11 cellular contexts compared by ENCODE assay signal in the genomic region with DNA sequence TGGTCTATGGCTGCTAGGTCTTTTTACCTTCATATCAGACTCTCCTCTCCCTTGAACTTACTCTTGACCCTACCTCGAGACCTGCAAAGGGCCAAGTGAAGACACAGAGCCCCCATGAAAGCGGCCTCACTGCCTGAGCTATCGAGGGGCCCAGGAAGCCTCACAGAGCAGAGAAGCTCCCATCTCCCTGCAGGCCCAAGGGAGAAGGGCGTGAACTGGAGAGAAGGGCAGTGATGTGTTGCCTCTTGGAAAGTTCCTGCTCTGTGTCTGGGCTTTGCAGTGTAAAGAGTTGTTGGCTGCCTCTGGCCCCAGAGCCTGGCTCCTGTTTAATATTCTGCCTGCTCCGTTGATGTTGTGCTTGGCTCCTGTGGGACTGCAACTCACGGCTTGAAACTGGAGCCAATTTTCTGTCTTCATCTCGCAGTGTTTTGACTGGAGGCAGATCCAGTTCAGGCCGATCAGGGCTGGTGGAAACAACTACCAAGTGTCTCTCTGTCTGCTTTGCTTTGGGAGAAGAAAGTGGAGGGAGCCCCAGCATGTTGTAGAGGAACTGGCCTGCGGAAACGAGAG. TPM values are rescaled to one million over a fixed set of nuclear protein-coding genes. Genes with fewer than 3 reads are reported as not detected.
A peak's percentile ranks its signal among the peaks of the same experiment; 100 is the strongest.
DNase-seq lines count a peak whose midpoint lies in the region; ATAC-seq and TF ChIP-seq lines count a peak whose summit lies in the region.
"Had no signal": no experiment of that assay in that cellular context is flagged by ENCODE, and none has a peak within 500 bp of the region (broad histone marks: within the 10 kb centered on the region; RNA-seq: fewer than 3 reads in every experiment).

No MANE protein-coding gene starts in this region.

- peak; percentile 40 for DNase-seq in AG08396 (ENCODE audit: low spot score)
- DNase-seq in ascending aorta (ENCODE audit: low spot score in 2 of 2): peak; percentile 40 to 91
- DNase-seq in heart right ventricle: peak; percentile 58 to 76
- DNase-seq in NCI-H2081 treated with DMSO at 0.1 percent for 48 hours (lab: John Stamatoyannopoulos, UW): no peak
- no peak for DNase-seq in stimulated activated CD4-positive, alpha-beta T cell treated with anti-CD3 and anti-CD28 coated beads, Interleukin-1b, Interleukin-23, amount 100 ng/mL, for 48 hours
- no peak for DNase-seq in CD14-positive monocyte (ENCODE audit: low spot score)
- DNase-seq: activated CD4-positive, alpha-beta T cell treated with anti-CD3 and anti-CD28 coated beads for 1 hour; NCI-H226 had no signal

- H3K9me3 Mint-ChIP-seq in CD14-positive monocyte: peaks cover 0 to 6% (median 2%) of the 10 kb centered on the region in 7 donors

- H3K4me3 ChIP-seq in ascending aorta (peak overlapping the region; percentile 29 to 51), heart right ventricle (peak overlapping the region in 6 of 10 donors; percentile 4 to 39 (median 26)), parathyroid adenoma (ENCODE audit: low read depth, low read length) (no peak overlapping the region)
- H3K4me3 ChIP-seq: BLaER1 had no signal

- no peaks in the 10 kb centered on the region for H3K27me3 ChIP-seq in ascending aorta
- H3K27me3 ChIP-seq in heart right ventricle: peaks cover 0 to 64% (median 3%) of the 10 kb centered on the region in 7 donors
- no peaks in the 10 kb centered on the region for H3K27me3 ChIP-seq in parathyroid adenoma (ENCODE audit: control insufficient read depth, insufficient read depth, low read length)

- H3K9me3 ChIP-seq in ascending aorta: no peaks in the 10 kb centered on the region
- no peaks in the 10 kb centered on the region for H3K9me3 ChIP-seq in heart right ventricle
- H3K9me3 ChIP-seq in parathyroid adenoma (ENCODE audit: control insufficient read depth, low read length): no peaks in the 10 kb centered on the region
- H3K9me3 ChIP-seq: BLaER1 had no signal

- intact Hi-C loops in ascending aorta (cut with DNase I): loop anchor here (1.0 to 10.0 kb wide), 3 partner anchors 56 to 1018 kb away; a partner anchor contains a TSS
- intact Hi-C loops in heart right ventricle (cut with DNase I): loop anchor here in 4 of 10 donors (5.0 to 10.0 kb wide), 2 partner anchors 55 to 58 kb away; no protein-coding TSS in a partner anchor
- intact Hi-C loops in CD14-positive monocyte (cut with micrococcal nuclease): no loop called here

- peaks cover 3% of the 10 kb centered on the region for H3K4me1 Mint-ChIP-seq in CD14-positive monocyte

- no peak overlapping the region for H3K4me2 ChIP-seq in parathyroid adenoma (ENCODE audit: low read length)
- H3K4me2 ChIP-seq: BLaER1 had no signal

- H3K27ac ChIP-seq in ascending aorta: peak overlapping the region; percentile 80 to 91
- peak overlapping the region; percentile 2 to 96 (median 63) for H3K27ac ChIP-seq in heart right ventricle
- peak overlapping the region; percentile 56 for H3K27ac ChIP-seq in parathyroid adenoma
- H3K27ac ChIP-seq: BLaER1 had no signal

- no peak overlapping the region for H3K27ac Mint-ChIP-seq in CD14-positive monocyte

- WGBS in heart right ventricle, 2 donors: 23 to 32% methylated on average over 10 of the region's 10 CpGs

- H3K4me3 Mint-ChIP-seq in CD14-positive monocyte: peak overlapping the region in 1 of 2 donors; percentile 36

- H3K36me3 Mint-ChIP-seq in CD14-positive monocyte: peaks cover 0 to 1% of the 10 kb centered on the region in 2 donors

- H3K27me3 Mint-ChIP-seq in CD14-positive monocyte (ENCODE audit: low read depth in 3 of 3): peaks cover 38 to 68% (median 53%) of the 10 kb centered on the region in 3 donors

- H3K4me1 ChIP-seq in ascending aorta (peaks cover 7 to 61% of the 10 kb centered on the region in 2 donors), heart right ventricle (peaks cover 0 to 52% (median 37%) of the 10 kb centered on the region in 9 donors), parathyroid adenoma (peaks cover 12% of the 10 kb centered on the region)

- H3K79me2 ChIP-seq in parathyroid adenoma: no peaks in the 10 kb centered on the region

- H3K9ac ChIP-seq in parathyroid adenoma: no peak overlapping the region
- H3K9ac ChIP-seq: BLaER1 had no signal

- peak overlapping the region; percentile 4 for H2AFZ ChIP-seq in parathyroid adenoma

- H3K36me3 ChIP-seq in ascending aorta (peaks cover 0 to 4% of the 10 kb centered on the region in 2 donors), heart right ventricle (peaks cover 0 to 6% (median 0%) of the 10 kb centered on the region in 9 donors), parathyroid adenoma (ENCODE audit: control insufficient read depth, insufficient read depth, low read length) (no peaks in the 10 kb centered on the region)
- H3K36me3 ChIP-seq: BLaER1 had no signal

- no peak for TF ChIP-seq CTCF in ascending aorta (IDR thresholded peaks at IDR 0.05)
- TF ChIP-seq CTCF in heart right ventricle (IDR thresholded peaks at IDR 0.05): no peak
- TF ChIP-seq CTCF in parathyroid adenoma (IDR thresholded peaks at IDR 0.05): no peak
- TF ChIP-seq CTCF in CD14-positive monocyte (IDR thresholded peaks at IDR 0.05): no peak

- ATAC-seq in heart right ventricle (peak; percentile 79 to 97 (median 86)), HG03025 (IDR thresholded peaks at IDR 0.05; ENCODE audit: low FRiP score, unreplicated experiment) (no peak)

RNA-seq across cellular contexts. Expression of a gene that starts 4.3 kb away (rescaled TPM):
- 4.0 TPM for total RNA-seq in ascending aorta
- total RNA-seq in heart right ventricle: 1 to 10 TPM; 1.5 to 5.4 (median 2.8) TPM
- 1 to 10 TPM; 2.1 to 2.3 TPM for polyA plus RNA-seq in heart right ventricle
- not detected for polyA plus RNA-seq in CD14-positive monocyte

Comparison
In these comparisons a context has a peak if more than half of its experiments do, and no peak if none do; other contexts are left out.
1. DNase-seq: peak in AG08396 (single experiment), ascending aorta (2 of 2) and heart right ventricle (2 of 2); none in NCI-H2081 treated with DMSO at 0.1 percent for 48 hours (single experiment), stimulated activated CD4-positive, alpha-beta T cell treated with anti-CD3 and anti-CD28 coated beads, Interleukin-1b, Interleukin-23, amount 100 ng/mL, for 48 hours (single experiment) and CD14-positive monocyte (single experiment).
2. Peak in every context shown above with its lines, with median percentiles within 50 percentile points of each other: H3K27ac ChIP-seq.